Comparison of ENCODE assay signal across 17 cellular contexts in genomic region chr4:153217440-153217839, GRCh38. TPM values are rescaled to one million over a fixed set of nuclear protein-coding genes. Genes with fewer than 3 reads are reported as not detected.
DNase-seq lines count a peak whose midpoint lies in the region; ATAC-seq and TF ChIP-seq lines count a peak whose summit lies in the region.
"Had no signal": no experiment of that assay in that cellular context is flagged by ENCODE, and none has a peak within 500 bp of the region (broad histone marks: within the 10 kb centered on the region; RNA-seq: fewer than 3 reads in every experiment).

No MANE protein-coding gene starts in this region.

- dilution Hi-C loops in mammary epithelial cell (cut with HindIII; ENCODE audit: low sequenced_read_pairs) = no loop called here

- TF ChIP-seq EP300 in sigmoid colon (IDR thresholded peaks at IDR 0.05) = no peak

- TF ChIP-seq CTCF in mammary epithelial cell (conservative IDR thresholded peaks at IDR 0.05 in 1 of 2, IDR thresholded peaks at IDR 0.05 in 1 of 2; ENCODE audit: extremely low read depth in 1 of 2, insufficient read depth in 1 of 2, low read depth in 1 of 2, low read length in 2 of 2) (no peak), breast epithelium (IDR thresholded peaks at IDR 0.05) (no peak), foreskin keratinocyte (conservative IDR thresholded peaks at IDR 0.05) (no peak), sigmoid colon (IDR thresholded peaks at IDR 0.05) (no peak)

- H3K27ac ChIP-seq in mammary epithelial cell (ENCODE audit: insufficient read depth, low read depth, low read length) (no peak overlapping the region), breast epithelium (no peak overlapping the region), foreskin keratinocyte (no peak overlapping the region), sigmoid colon (no peak overlapping the region)

- no peaks in the 10 kb centered on the region for H3K9me3 ChIP-seq in mammary epithelial cell (replicated peaks; ENCODE audit: insufficient read depth, low read length)
- no peaks in the 10 kb centered on the region for H3K9me3 ChIP-seq in breast epithelium
- H3K9me3 ChIP-seq in sigmoid colon = no peaks in the 10 kb centered on the region

- CTCF ChIA-PET in mammary epithelial cell (lab: Charles Lee; ENCODE audit: low non-redundant PET) = no interaction called here

- BruUV-seq in mammary epithelial cell (replicated peaks; lab: Mats Ljungman, UMichigan) = no TSS peak

- H2AFZ ChIP-seq in mammary epithelial cell (ENCODE audit: low read depth, low read length) = no peak overlapping the region

- H3K79me2 ChIP-seq in mammary epithelial cell (ENCODE audit: insufficient read depth, low read length) = no peaks in the 10 kb centered on the region

- H3K36me3 ChIP-seq in mammary epithelial cell (ENCODE audit: insufficient read depth, low read length) (no peaks in the 10 kb centered on the region), breast epithelium (no peaks in the 10 kb centered on the region), sigmoid colon (no peaks in the 10 kb centered on the region)

- no peak for TF ChIP-seq POLR2A in breast epithelium (IDR thresholded peaks at IDR 0.05)
- TF ChIP-seq POLR2A in sigmoid colon (IDR thresholded peaks at IDR 0.05) = no peak

- H3K4me1 ChIP-seq in mammary epithelial cell (ENCODE audit: insufficient read depth, low read length) (peaks cover 7% of the 10 kb centered on the region), breast epithelium (no peaks in the 10 kb centered on the region), foreskin keratinocyte (no peaks in the 10 kb centered on the region), sigmoid colon (peaks cover 0 to 5% (median 0%) of the 10 kb centered on the region in 4 donors)

- in situ Hi-C loops in mammary epithelial cell (cut with MboI; ENCODE audit: low sequenced_read_pairs in 2 of 2) = no loop called here

- intact Hi-C loops in mammary epithelial cell (cut with micrococcal nuclease) (no loop called here), breast epithelium (cut with DNase I; ENCODE audit: low total_unique reads) (no loop called here), sigmoid colon (cut with DNase I) (no loop called here)

- no peaks in the 10 kb centered on the region for H4K20me1 ChIP-seq in mammary epithelial cell (ENCODE audit: insufficient read depth, low read length)

- peak; percentile 25 for ATAC-seq in foreskin keratinocyte
- ATAC-seq: activated naive CD8-positive, alpha-beta T cell treated with anti-CD3 and anti-CD28 coated beads, Interleukin-2, amount 50 U/mL, for 24 hours; activated T-cell treated with anti-CD3 and anti-CD28 coated beads, Interleukin-2, amount 50 U/mL, for 4 hours; Panc1; stimulated activated naive CD8-positive, alpha-beta T cell treated with anti-CD3 and anti-CD28 coated beads, Interleukin-15, amount 100 ng/mL, for 72 hours had no signal

- peak; percentile 12 for DNase-seq in mammary epithelial cell
- no peak for DNase-seq in breast epithelium (ENCODE audit: low spot score in 2 of 2)
- peak; percentile 34 for DNase-seq in NAMALWA (ENCODE audit: low spot score)
- DNase-seq in foreskin keratinocyte = peak in 1 of 2 donors; percentile 25
- no peak for DNase-seq in NCI-H1417 (lab: John Stamatoyannopoulos, UW)
- DNase-seq in activated T-cell treated with anti-CD3 and anti-CD28 coated beads for 4 hours = no peak
- no peak for DNase-seq in NCI-H524 treated with DMSO at 0.1 percent for 48 hours (lab: John Stamatoyannopoulos, UW)
- no peak for DNase-seq in sigmoid colon
- DNase-seq: activated CD4-positive, alpha-beta T cell treated with anti-CD3 and anti-CD28 coated beads for 48 hours; activated naive CD8-positive, alpha-beta T cell treated with anti-CD3 and anti-CD28 coated beads, Interleukin-2, amount 50 U/mL, for 24 hours; activated T-cell treated with anti-CD3 and anti-CD28 coated beads, Interleukin-2, amount 50 U/mL, for 4 hours; erythroblast; NCI-H1436; NCI-H446 treated with DMSO at 0.1 percent for 48 hours; stimulated activated naive CD8-positive, alpha-beta T cell treated with anti-CD3 and anti-CD28 coated beads, Interleukin-15, amount 100 ng/mL, for 72 hours; T-helper 1 cell had no signal

- H3K4me2 ChIP-seq in mammary epithelial cell (ENCODE audit: insufficient read depth, low read depth, low read length) = no peak overlapping the region

- H3K27me3 ChIP-seq in mammary epithelial cell (ENCODE audit: insufficient read depth, low read length) = no peaks in the 10 kb centered on the region
- no peaks in the 10 kb centered on the region for H3K27me3 ChIP-seq in breast epithelium
- H3K27me3 ChIP-seq in foreskin keratinocyte = no peaks in the 10 kb centered on the region
- no peaks in the 10 kb centered on the region for H3K27me3 ChIP-seq in sigmoid colon

- no peak overlapping the region for H3K9ac ChIP-seq in mammary epithelial cell (ENCODE audit: insufficient read depth, low read length)

- no peak overlapping the region for H3K4me3 ChIP-seq in mammary epithelial cell (replicated peaks in 1 of 3; ENCODE audit: insufficient read depth in 1 of 3, low read depth in 2 of 3, low read length in 3 of 3)
- no peak overlapping the region for H3K4me3 ChIP-seq in breast epithelium
- no peak overlapping the region for H3K4me3 ChIP-seq in sigmoid colon

RNA-seq across cellular contexts. Expression of gene TRIM2, which starts 13.2 kb away (rescaled TPM):
- total RNA-seq in mammary epithelial cell (10 to 100 TPM; 19.5 to 65.2 TPM), breast epithelium (100 to 1,000 TPM in 1 of 3 donors, 10 to 100 TPM in 2; 26.7 to 109 (median 52.4) TPM), foreskin keratinocyte (7.0 and 9.9 TPM in 2 replicates), sigmoid colon (10 to 100 TPM; 31.6 to 51.7 (median 34.7) TPM)
- polyA plus RNA-seq in mammary epithelial cell (11.0 TPM), foreskin keratinocyte (0.91 and 1.8 TPM in 2 replicates), sigmoid colon (10 to 100 TPM; 19.8 to 26.8 (median 25.5) TPM)
- 31.4 TPM for polyA minus RNA-seq in mammary epithelial cell

Comparison
In these comparisons a context has a peak if more than half of its experiments do, and no peak if none do; other contexts are left out.
1. DNase-seq: peak in mammary epithelial cell (single experiment) and NAMALWA (single experiment); none in breast epithelium (0 of 2), NCI-H1417 (0 of 3), activated T-cell treated with anti-CD3 and anti-CD28 coated beads for 4 hours (single experiment), NCI-H524 treated with DMSO at 0.1 percent for 48 hours (single experiment) and sigmoid colon (single experiment).